Comparison of ENCODE assay signal across 8 cellular contexts in the genomic region with DNA sequence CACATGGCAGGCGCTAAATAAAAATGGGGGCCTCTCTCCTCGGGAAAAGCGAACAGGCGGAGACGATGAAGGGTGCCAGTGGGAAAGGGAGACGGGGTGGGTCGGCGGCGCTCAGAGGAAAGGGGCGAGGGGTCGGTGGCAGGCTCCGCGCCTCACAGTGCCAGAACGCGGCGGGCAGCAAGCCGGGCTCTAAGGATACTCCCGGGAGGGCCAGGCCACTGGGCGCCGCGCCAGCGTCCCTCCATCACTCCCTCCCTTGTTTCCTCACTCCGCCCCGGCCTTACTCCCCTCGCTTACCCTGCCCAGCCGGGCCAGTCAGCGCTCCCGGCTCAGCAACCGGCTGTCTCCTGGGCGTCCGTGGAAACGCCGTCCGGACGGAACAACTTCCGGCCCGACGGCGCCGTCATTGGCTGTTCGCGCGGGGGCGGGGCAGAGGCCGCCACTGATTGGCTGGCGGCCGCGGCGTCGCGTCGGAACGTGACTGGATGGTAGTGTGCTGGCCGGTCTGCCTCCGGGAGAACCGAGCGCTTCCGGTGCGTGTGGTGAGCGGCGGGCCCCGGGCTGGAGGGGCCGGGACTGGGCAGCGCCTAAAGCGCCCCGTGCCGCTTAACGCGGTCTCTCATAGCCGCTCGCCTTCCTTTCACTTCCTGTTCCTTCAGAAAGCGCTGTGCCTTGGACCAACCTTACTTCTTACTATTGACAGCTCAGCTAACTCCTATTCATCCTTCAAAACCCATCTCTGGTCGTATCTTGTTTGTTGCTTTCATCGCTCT. TPM values are rescaled to one million over a fixed set of nuclear protein-coding genes. Genes with fewer than 3 reads are reported as not detected.
A peak's percentile ranks its signal among the peaks of the same experiment; 100 is the strongest.
DNase-seq lines count a peak whose midpoint lies in the region; ATAC-seq and TF ChIP-seq lines count a peak whose summit lies in the region.

WDR25 (plus strand) TSS at position 523 of the 773 bp plus-strand sequence.

- TF ChIP-seq CTCF in GM13976 (IDR thresholded peaks at IDR 0.05; ENCODE audit: borderline replicate concordance, control extremely low read depth, extremely low read depth, insufficient read depth, missing control alignments) (no peak), heart left ventricle (IDR thresholded peaks at IDR 0.05) (no peak), upper lobe of right lung (IDR thresholded peaks at IDR 0.05) (no peak)

- H3K4me3 ChIP-seq in heart left ventricle (peak within 1 kb of the TSS; percentile 61 to 94 (median 76)), upper lobe of right lung (peak within 1 kb of the TSS; percentile 84)

- H3K9me3 ChIP-seq in heart left ventricle (no peaks in the 10 kb centered on the region), upper lobe of right lung (no peaks in the 10 kb centered on the region)

- intact Hi-C loops in heart left ventricle (cut with DNase I) (loop anchor here in 8 of 10 donors (1.0 to 10.0 kb wide), 13 partner anchors 69 to 394 kb away; partner anchors contain the start of genes SLC25A29 (in 6 of the 8) and YY1 (in 3 of the 8)), posterior vena cava (cut with DNase I) (no loop called here), upper lobe of right lung (cut with DNase I) (no loop called here)

- H3K27me3 ChIP-seq in heart left ventricle (no peaks in the 10 kb centered on the region), upper lobe of right lung (no peaks in the 10 kb centered on the region)

- WGBS in adipose tissue, 3 donors = 0% methylated on average over 59 to 74 of the region's 74 CpGs
- WGBS in heart left ventricle, 4 donors = 0 to 1% (median 0%) methylated on average over 51 to 74 of the region's 74 CpGs

- H3K36me3 ChIP-seq in heart left ventricle = peaks cover 0 to 26% (median 3%) of the 10 kb centered on the region in 9 donors
- H3K36me3 ChIP-seq in upper lobe of right lung = peaks cover 2% of the 10 kb centered on the region

- DNase-seq in GM13976 (ENCODE audit: low spot score) (peak; percentile 93), NCI-H1436 treated with DMSO at 0.1 percent for 48 hours (lab: John Stamatoyannopoulos, UW) (peak; percentile 32), T follicular helper cell (ENCODE audit: low read depth) (peak; percentile 85), heart left ventricle (peak; percentile 95 to 97 (median 97)), posterior vena cava (ENCODE audit: low spot score) (peak; percentile 98), upper lobe of right lung (peak; percentile 97)

- ATAC-seq in HG02852 (IDR thresholded peaks at IDR 0.05; ENCODE audit: unreplicated experiment) = peak; percentile 72
- ATAC-seq in heart left ventricle = peak; percentile 92 to 97 (median 94)
- peak; percentile 94 for ATAC-seq in upper lobe of right lung

- H3K27ac ChIP-seq in adipose tissue (ENCODE audit: low read depth, low read length) (peak within 1 kb of the TSS; percentile 86), heart left ventricle (peak within 1 kb of the TSS; percentile 85 to 98 (median 94)), upper lobe of right lung (peak within 1 kb of the TSS; percentile 97)

- peaks cover 0 to 55% (median 18%) of the 10 kb centered on the region in 12 donors for H3K4me1 ChIP-seq in heart left ventricle
- peaks cover 33% of the 10 kb centered on the region for H3K4me1 ChIP-seq in upper lobe of right lung

- peak in 1 of 2 donors; percentile 78 for TF ChIP-seq POLR2A in heart left ventricle (IDR thresholded peaks at IDR 0.05)

- in situ Hi-C loops in GM13976 (cut with MboI; ENCODE audit: low sequenced_read_pairs, unreplicated experiment) = loop anchor here (25.0 kb wide), 1 partner anchor 1261 kb away; no protein-coding TSS in a partner anchor

RNA-seq across cellular contexts. Expression of gene WDR25, which starts in this region (rescaled TPM):
- polyA plus RNA-seq in adipose tissue = 1 to 10 TPM; 5.0 to 7.5 (median 5.8) TPM
- 10 to 100 TPM in 1 of 9 donors, 1 to 10 TPM in 8; 4.0 to 10.2 (median 6.1) TPM for total RNA-seq in heart left ventricle
- polyA plus RNA-seq in heart left ventricle = 1 to 10 TPM; 4.7 to 7.4 TPM
- 1 to 10 TPM; 7.5 to 7.6 TPM for total RNA-seq in posterior vena cava
- total RNA-seq in upper lobe of right lung = 7.9 TPM

Comparison
In these comparisons a context has a peak if more than half of its experiments do, and no peak if none do; other contexts are left out.
1. Peak in every context shown above with its lines: DNase-seq, ATAC-seq, H3K4me3 ChIP-seq and H3K27ac ChIP-seq.
2. DNase-seq: peak in every context shown above with its lines; median percentile 98 in posterior vena cava; 97 in heart left ventricle; 97 in upper lobe of right lung; 93 in GM13976; 85 in T follicular helper cell; 32 in NCI-H1436 treated with DMSO at 0.1 percent for 48 hours.
3. intact Hi-C loops: an anchor here in heart left ventricle (1.0 to 10.0 kb wide); none called in posterior vena cava and upper lobe of right lung.